15 cellular contexts compared by ENCODE assay signal in the genomic region with DNA sequence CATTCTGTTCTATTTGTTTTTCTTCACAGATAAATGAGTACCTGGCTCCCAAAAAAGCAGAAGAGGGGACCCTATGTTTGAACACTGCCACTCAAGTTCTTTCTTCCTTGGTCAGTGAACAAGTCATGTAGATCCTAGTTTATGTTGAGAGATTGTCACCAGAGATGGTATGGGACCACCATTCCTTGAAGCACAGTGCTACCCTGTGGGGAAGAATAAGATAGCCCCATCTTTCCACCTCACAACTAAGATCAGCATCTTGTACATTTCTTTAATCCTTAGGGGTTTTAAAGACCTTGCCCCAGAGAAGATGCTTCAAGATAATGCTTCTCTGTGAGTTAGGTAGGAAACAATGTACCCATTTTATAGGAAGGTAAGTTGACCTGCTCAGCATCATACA.
DNase-seq lines count a peak whose midpoint lies in the region; ATAC-seq and TF ChIP-seq lines count a peak whose summit lies in the region.
"Had no signal": no experiment of that assay in that cellular context is flagged by ENCODE, and none has a peak within 500 bp of the region (broad histone marks: within the 10 kb centered on the region; RNA-seq: fewer than 3 reads in every experiment).

No MANE protein-coding gene starts in this region.

- H3K27ac ChIP-seq in liver (ENCODE audit: low read depth in 1 of 2, low read length in 2 of 2) = no peak overlapping the region
- no peak overlapping the region for H3K27ac ChIP-seq in transverse colon
- H3K27ac ChIP-seq: heart right ventricle, Peyer's patch, vagina had no signal

- H3K36me3 ChIP-seq in liver (ENCODE audit: control insufficient read depth in 4 of 4, insufficient read depth in 3 of 4, low read depth in 1 of 4, low read length in 3 of 4) = no peaks in the 10 kb centered on the region
- no peaks in the 10 kb centered on the region for H3K36me3 ChIP-seq in transverse colon
- H3K36me3 ChIP-seq: heart right ventricle, Peyer's patch, vagina had no signal

- H3K4me3 ChIP-seq in liver (ENCODE audit: low read depth in 1 of 3, low read length in 3 of 3) = no peak overlapping the region
- H3K4me3 ChIP-seq in transverse colon = no peak overlapping the region
- H3K4me3 ChIP-seq: heart right ventricle, Peyer's patch, vagina had no signal

- no peak overlapping the region for H3K9ac ChIP-seq in liver (ENCODE audit: low read depth in 1 of 2, low read length in 2 of 2)

- TF ChIP-seq POLR2A in transverse colon (IDR thresholded peaks at IDR 0.05) = no peak

- TF ChIP-seq RAD21 in liver (IDR thresholded peaks at IDR 0.05) = peak; percentile 59

- H3K4me1 ChIP-seq in liver (ENCODE audit: control insufficient read depth in 4 of 4, insufficient read depth in 4 of 4, low read length in 3 of 4) (no peaks in the 10 kb centered on the region), transverse colon (no peaks in the 10 kb centered on the region)
- H3K4me1 ChIP-seq: Peyer's patch, vagina had no signal

- no peak for TF ChIP-seq CTCF in liver (IDR thresholded peaks at IDR 0.05; ENCODE audit: low read depth, low read length, missing input control)
- peak in 2 of 5 experiments; percentile 9 to 15 for TF ChIP-seq CTCF in transverse colon (IDR thresholded peaks at IDR 0.05)

- intact Hi-C loops in transverse colon (cut with DNase I; ENCODE audit: low total_unique reads) = loop anchor here (10.0 kb wide), 1 partner anchor 236 kb away; a partner anchor contains a TSS

- peaks cover 0 to 2% (median 0%) of the 10 kb centered on the region in 4 donors for H3K27me3 ChIP-seq in liver (ENCODE audit: control insufficient read depth in 4 of 4, insufficient read depth in 4 of 4, low read length in 3 of 4)
- no peaks in the 10 kb centered on the region for H3K27me3 ChIP-seq in transverse colon
- H3K27me3 ChIP-seq: Peyer's patch, vagina had no signal

- ATAC-seq in HG02588 (IDR thresholded peaks at IDR 0.05; ENCODE audit: unreplicated experiment) (peak; percentile 41), GM19395 (IDR thresholded peaks at IDR 0.05; ENCODE audit: unreplicated experiment) (no peak)
- ATAC-seq: heart right ventricle had no signal

- DNase-seq in ELR (ENCODE audit: low read depth) = peak; percentile 64
- DNase-seq in amniotic stem cell (lab: John Stamatoyannopoulos, UW) = peak; percentile 6
- DNase-seq in NCI-H1092 (lab: John Stamatoyannopoulos, UW) = no peak
- DNase-seq in transverse colon = no peak
- DNase-seq in globus pallidus (ENCODE audit: low spot score) = no peak
- DNase-seq: activated CD4-positive, alpha-beta T cell treated with anti-CD3 and anti-CD28 coated beads, Interleukin-2, amount 50 U/mL, for 4 hours; DMS79 treated with DMSO at 0.1 percent for 48 hours; heart right ventricle; MV-4-11; occipital lobe; Peyer's patch had no signal

- in situ Hi-C loops in transverse colon (cut with MboI; ENCODE audit: low pct_ligation_motif_present in 1 of 4, low pct_unique_long_range_greater_than_20kb in 1 of 4, low sequenced_read_pairs in 3 of 4) = loop anchor here in 2 of 4 donors (10.0 kb wide), 1 partner anchor 236 kb away; a partner anchor contains a TSS

- TF ChIP-seq EP300 in transverse colon (IDR thresholded peaks at IDR 0.05; ENCODE audit: low read depth) = no peak

- H3K9me3 ChIP-seq in liver (ENCODE audit: control insufficient read depth in 4 of 4, low read length in 3 of 4) (no peaks in the 10 kb centered on the region), transverse colon (no peaks in the 10 kb centered on the region)
- H3K9me3 ChIP-seq: heart right ventricle, Peyer's patch, vagina had no signal

TF ChIP-seq in liver, 16 proteins besides CTCF, POLR2A, EP300 and RAD21:
- TF ChIP-seq, protein P1, sequence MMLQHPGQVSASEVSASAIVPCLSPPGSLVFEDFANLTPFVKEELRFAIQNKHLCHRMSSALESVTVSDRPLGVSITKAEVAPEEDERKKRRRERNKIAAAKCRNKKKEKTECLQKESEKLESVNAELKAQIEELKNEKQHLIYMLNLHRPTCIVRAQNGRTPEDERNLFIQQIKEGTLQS (IDR thresholded peaks at IDR 0.05) = no peak
- TF ChIP-seq JUND (IDR thresholded peaks at IDR 0.05) (no peak), HNF4G (IDR thresholded peaks at IDR 0.05) (no peak), FOXA2 (IDR thresholded peaks at IDR 0.05) (no peak), FOXA1 (IDR thresholded peaks at IDR 0.05) (no peak), SP1 (IDR thresholded peaks at IDR 0.05) (no peak), EGR1 (IDR thresholded peaks at IDR 0.05; ENCODE audit: low read depth in 2 of 2) (no peak), HNF4A (conservative IDR thresholded peaks at IDR 0.05) (no peak)
- TF ChIP-seq, protein P2, sequence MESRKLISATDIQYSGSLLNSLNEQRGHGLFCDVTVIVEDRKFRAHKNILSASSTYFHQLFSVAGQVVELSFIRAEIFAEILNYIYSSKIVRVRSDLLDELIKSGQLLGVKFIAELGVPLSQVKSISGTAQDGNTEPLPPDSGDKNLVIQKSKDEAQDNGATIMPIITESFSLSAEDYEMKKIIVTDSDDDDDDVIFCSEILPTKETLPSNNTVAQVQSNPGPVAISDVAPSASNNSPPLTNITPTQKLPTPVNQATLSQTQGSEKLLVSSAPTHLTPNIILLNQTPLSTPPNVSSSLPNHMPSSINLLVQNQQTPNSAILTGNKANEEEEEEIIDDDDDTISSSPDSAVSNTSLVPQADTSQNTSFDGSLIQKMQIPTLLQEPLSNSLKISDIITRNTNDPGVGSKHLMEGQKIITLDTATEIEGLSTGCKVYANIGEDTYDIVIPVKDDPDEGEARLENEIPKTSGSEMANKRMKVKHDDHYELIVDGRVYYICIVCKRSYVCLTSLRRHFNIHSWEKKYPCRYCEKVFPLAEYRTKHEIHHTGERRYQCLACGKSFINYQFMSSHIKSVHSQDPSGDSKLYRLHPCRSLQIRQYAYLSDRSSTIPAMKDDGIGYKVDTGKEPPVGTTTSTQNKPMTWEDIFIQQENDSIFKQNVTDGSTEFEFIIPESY (IDR thresholded peaks at IDR 0.05) = no peak
- TF ChIP-seq, protein P3, sequence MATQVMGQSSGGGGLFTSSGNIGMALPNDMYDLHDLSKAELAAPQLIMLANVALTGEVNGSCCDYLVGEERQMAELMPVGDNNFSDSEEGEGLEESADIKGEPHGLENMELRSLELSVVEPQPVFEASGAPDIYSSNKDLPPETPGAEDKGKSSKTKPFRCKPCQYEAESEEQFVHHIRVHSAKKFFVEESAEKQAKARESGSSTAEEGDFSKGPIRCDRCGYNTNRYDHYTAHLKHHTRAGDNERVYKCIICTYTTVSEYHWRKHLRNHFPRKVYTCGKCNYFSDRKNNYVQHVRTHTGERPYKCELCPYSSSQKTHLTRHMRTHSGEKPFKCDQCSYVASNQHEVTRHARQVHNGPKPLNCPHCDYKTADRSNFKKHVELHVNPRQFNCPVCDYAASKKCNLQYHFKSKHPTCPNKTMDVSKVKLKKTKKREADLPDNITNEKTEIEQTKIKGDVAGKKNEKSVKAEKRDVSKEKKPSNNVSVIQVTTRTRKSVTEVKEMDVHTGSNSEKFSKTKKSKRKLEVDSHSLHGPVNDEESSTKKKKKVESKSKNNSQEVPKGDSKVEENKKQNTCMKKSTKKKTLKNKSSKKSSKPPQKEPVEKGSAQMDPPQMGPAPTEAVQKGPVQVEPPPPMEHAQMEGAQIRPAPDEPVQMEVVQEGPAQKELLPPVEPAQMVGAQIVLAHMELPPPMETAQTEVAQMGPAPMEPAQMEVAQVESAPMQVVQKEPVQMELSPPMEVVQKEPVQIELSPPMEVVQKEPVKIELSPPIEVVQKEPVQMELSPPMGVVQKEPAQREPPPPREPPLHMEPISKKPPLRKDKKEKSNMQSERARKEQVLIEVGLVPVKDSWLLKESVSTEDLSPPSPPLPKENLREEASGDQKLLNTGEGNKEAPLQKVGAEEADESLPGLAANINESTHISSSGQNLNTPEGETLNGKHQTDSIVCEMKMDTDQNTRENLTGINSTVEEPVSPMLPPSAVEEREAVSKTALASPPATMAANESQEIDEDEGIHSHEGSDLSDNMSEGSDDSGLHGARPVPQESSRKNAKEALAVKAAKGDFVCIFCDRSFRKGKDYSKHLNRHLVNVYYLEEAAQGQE (IDR thresholded peaks at IDR 0.05) = no peak

Comparison
In these comparisons a context has a peak if more than half of its experiments do, and no peak if none do; other contexts are left out.
1. DNase-seq: peak in ELR (single experiment) and amniotic stem cell (single experiment); none in NCI-H1092 (single experiment), transverse colon (single experiment) and globus pallidus (single experiment).